Comparison of ENCODE assay signal across 24 cellular contexts in the genomic region with DNA sequence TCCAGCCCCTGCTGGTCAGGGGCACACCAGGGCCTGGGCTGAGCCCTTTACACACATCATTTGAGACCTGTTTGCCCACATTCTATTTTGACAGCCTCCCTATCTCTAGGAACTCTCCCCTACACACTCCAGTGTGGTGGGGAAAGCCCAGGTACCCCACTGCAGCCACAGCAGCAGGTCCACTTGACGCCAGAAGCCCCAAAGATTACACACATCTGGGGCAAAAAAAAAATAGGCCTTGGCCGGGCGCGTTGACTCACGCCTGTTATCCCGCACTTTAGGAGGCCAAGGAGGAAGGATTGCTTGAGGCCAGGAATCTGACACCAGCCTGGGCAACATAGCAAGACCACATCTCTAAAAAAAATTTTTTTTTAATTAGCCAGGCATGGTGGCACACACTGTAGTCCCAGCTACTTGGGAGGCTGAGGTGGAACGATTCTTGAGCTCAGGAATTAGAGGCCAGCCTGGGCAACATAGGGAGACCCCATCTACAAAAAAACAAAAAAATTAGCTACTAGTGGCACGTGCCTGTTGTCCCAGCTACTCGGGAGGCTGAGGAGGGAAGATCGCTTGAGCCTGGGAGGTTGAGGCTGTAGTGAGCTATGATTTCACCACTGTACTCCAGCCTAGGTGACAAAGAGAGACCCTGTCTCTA. TPM values are rescaled to one million over a fixed set of nuclear protein-coding genes. Genes with fewer than 3 reads are reported as not detected.
"Had no signal": no experiment of that assay in that cellular context is flagged by ENCODE, and none has a peak within 500 bp of the region (broad histone marks: within the 10 kb centered on the region; RNA-seq: fewer than 3 reads in every experiment).

No MANE protein-coding gene starts in this region.

- H3K4me1 ChIP-seq: esophagus muscularis mucosa, uterus had no signal

- DNase-seq: activated B cell treated with CpG ODN at 0.5 μM for 24 hours; activated CD4-positive, alpha-beta memory T cell treated with anti-CD3 and anti-CD28 coated beads, Interleukin-2, amount 10 ng/mL, durations not matched to agents 7 days and 5 days; activated CD4-positive, alpha-beta T cell treated with anti-CD3 and anti-CD28 coated beads for 4 hours; activated effector memory CD4-positive, alpha-beta T cell treated with Interleukin-2 at 50 U/mL for 16 hours; activated T-cell treated with anti-CD3 and anti-CD28 coated beads, Interleukin-2, amount 50 U/mL, for 4 hours; effector CD8-positive, alpha-beta T cell; mesenchymal stem cell; SK-N-SH; stimulated activated CD4-positive, alpha-beta T cell treated with anti-CD3 and anti-CD28 coated beads, Interleukin-2, amount 100 ng/mL, for 48 hours; T-helper 9 cell; thyroid gland; uterus had no signal

- FAIRE-seq: bronchial epithelial cell, endothelial cell of umbilical vein had no signal

- H3K36me3 ChIP-seq: esophagus muscularis mucosa, right atrium auricular region, thyroid gland, uterus had no signal

- H3K9me3 Mint-ChIP-seq: activated B cell treated with CpG ODN at 0.5 μM for 24 hours; activated CD4-positive, alpha-beta memory T cell treated with anti-CD3 and anti-CD28 coated beads, Interleukin-2, amount 10 ng/mL, durations not matched to agents 7 days and 5 days; activated T-cell treated with anti-CD3 and anti-CD28 coated beads, Interleukin-2, amount 50 U/mL, for 4 hours; naive thymus-derived CD8-positive, alpha-beta T cell had no signal

- H3K9me3 ChIP-seq: esophagus muscularis mucosa, right atrium auricular region, SK-N-SH, thyroid gland, uterus had no signal

- H3K27me3 Mint-ChIP-seq: activated B cell treated with CpG ODN at 0.5 μM for 24 hours; activated naive CD8-positive, alpha-beta T cell had no signal

- H3K27ac ChIP-seq: esophagus muscularis mucosa, right atrium auricular region, uterus had no signal

- ATAC-seq: activated T-cell treated with anti-CD3 and anti-CD28 coated beads, Interleukin-2, amount 50 U/mL, for 4 hours had no signal

- H3K36me3 Mint-ChIP-seq: activated naive CD8-positive, alpha-beta T cell; naive thymus-derived CD8-positive, alpha-beta T cell had no signal

- H3K4me1 Mint-ChIP-seq: activated CD4-positive, alpha-beta memory T cell treated with anti-CD3 and anti-CD28 coated beads, Interleukin-2, amount 10 ng/mL, durations not matched to agents 7 days and 5 days had no signal

- H3K4me3 Mint-ChIP-seq: activated B cell treated with CpG ODN at 0.5 μM for 24 hours; activated CD4-positive, alpha-beta memory T cell treated with anti-CD3 and anti-CD28 coated beads, Interleukin-2, amount 10 ng/mL, durations not matched to agents 7 days and 5 days; activated naive CD8-positive, alpha-beta T cell; activated T-cell treated with anti-CD3 and anti-CD28 coated beads, Interleukin-2, amount 50 U/mL, for 4 hours; naive thymus-derived CD8-positive, alpha-beta T cell had no signal

- H3K4me3 ChIP-seq: esophagus muscularis mucosa, right atrium auricular region, thyroid gland had no signal

- H3K27ac Mint-ChIP-seq: activated B cell treated with CpG ODN at 0.5 μM for 24 hours; activated CD4-positive, alpha-beta memory T cell treated with anti-CD3 and anti-CD28 coated beads, Interleukin-2, amount 10 ng/mL, durations not matched to agents 7 days and 5 days; activated naive CD8-positive, alpha-beta T cell had no signal

RNA-seq across cellular contexts. Expression of a gene that starts 18.0 kb away (rescaled TPM):
- total RNA-seq: cerebellum, endothelial cell of umbilical vein had no signal

RNA-seq across cellular contexts. Expression of a gene that starts 19.0 kb away (rescaled TPM):
- total RNA-seq: activated CD4-positive, alpha-beta memory T cell treated with anti-CD3 and anti-CD28 coated beads, Interleukin-2, amount 10 ng/mL, durations not matched to agents 7 days and 5 days; bronchial epithelial cell; endothelial cell of umbilical vein; mucosa of gallbladder; naive thymus-derived CD8-positive, alpha-beta T cell; posterior vena cava; right atrium auricular region; subcutaneous adipose tissue had no signal

RNA-seq across cellular contexts. Expression of a gene that starts 28.6 kb away (rescaled TPM):
- total RNA-seq: bronchial epithelial cell, cerebellum, esophagus muscularis mucosa, posterior vena cava, skeletal muscle tissue, subcutaneous adipose tissue, thyroid gland had no signal

RNA-seq across cellular contexts. Expression of a gene that starts 36.8 kb away (rescaled TPM):
- total RNA-seq: activated CD4-positive, alpha-beta memory T cell treated with anti-CD3 and anti-CD28 coated beads, Interleukin-2, amount 10 ng/mL, durations not matched to agents 7 days and 5 days; activated T-cell treated with anti-CD3 and anti-CD28 coated beads, Interleukin-2, amount 50 U/mL, for 4 hours; bronchial epithelial cell; cerebellum; endothelial cell of umbilical vein; esophagus muscularis mucosa; liver; mucosa of gallbladder; naive thymus-derived CD8-positive, alpha-beta T cell; posterior vena cava; right atrium auricular region; skeletal muscle tissue; subcutaneous adipose tissue; thyroid gland had no signal
